11 cellular contexts compared by ENCODE assay signal in the genomic region with DNA sequence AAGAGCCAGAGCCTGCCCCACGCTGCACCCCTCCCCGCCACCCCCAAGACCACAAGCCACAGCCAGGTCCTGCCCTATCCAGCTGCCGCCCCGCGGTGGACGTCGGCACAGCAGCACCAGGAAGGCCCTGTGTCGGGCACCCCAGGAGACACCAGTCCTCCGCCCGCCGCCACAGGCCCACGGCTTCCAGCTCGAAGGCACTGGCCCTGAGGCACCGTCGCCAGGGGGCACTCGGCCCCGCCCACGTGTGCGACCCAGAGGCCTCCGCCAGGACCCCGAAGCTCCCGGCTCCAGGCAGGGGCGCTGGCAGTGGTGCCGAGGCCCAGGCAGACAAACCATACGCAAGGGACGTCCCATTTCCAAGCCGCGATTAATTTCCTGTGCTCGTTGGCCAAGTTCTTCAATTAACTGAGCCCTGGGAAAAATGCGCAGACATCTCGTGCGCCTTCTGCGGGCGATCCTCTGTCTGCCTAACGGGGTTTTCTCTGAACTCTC. TPM values are rescaled to one million over a fixed set of nuclear protein-coding genes. Genes with fewer than 3 reads are reported as not detected.
A peak's percentile ranks its signal among the peaks of the same experiment; 100 is the strongest.
DNase-seq lines count a peak whose midpoint lies in the region; ATAC-seq and TF ChIP-seq lines count a peak whose summit lies in the region.
"Had no signal": no experiment of that assay in that cellular context is flagged by ENCODE, and none has a peak within 500 bp of the region (broad histone marks: within the 10 kb centered on the region; RNA-seq: fewer than 3 reads in every experiment).

No MANE protein-coding gene starts in this region.

- CTCF ChIA-PET in Caco-2 (lab: Charles Lee) (no interaction called here), activated B cell treated with CpG ODN at 0.5 μM for 24 hours (lab: Charles Lee) (no interaction called here)

- POLR2A ChIA-PET in Caco-2 (lab: Charles Lee) (interaction anchor here (0.6 kb wide), 2 partner anchors 41 to 70 kb away, joined by 5 to 13 read pairs; no protein-coding TSS in a partner anchor), activated B cell treated with CpG ODN at 0.5 μM for 24 hours (lab: Charles Lee) (no interaction called here)

- no peaks in the 10 kb centered on the region for H3K36me3 ChIP-seq in Caco-2 (ENCODE audit: control insufficient read depth, insufficient read depth, low read length)
- no peaks in the 10 kb centered on the region for H3K36me3 ChIP-seq in H7 (replicated peaks; ENCODE audit: control insufficient read depth, insufficient read depth, low read length)
- H3K36me3 ChIP-seq in smooth muscle cell (ENCODE audit: low read depth) = no peaks in the 10 kb centered on the region

- DNase-seq in Caco-2 (peak in 1 of 2 experiments; percentile 68), H7 (peak; percentile 84), activated B cell treated with CpG ODN at 0.5 μM for 24 hours (no peak), memory B cell (ENCODE audit: low spot score in 2 of 2) (no peak), smooth muscle cell (lab: John Stamatoyannopoulos, UW; ENCODE audit: unreplicated experiment) (no peak), foreskin melanocyte (no peak)
- DNase-seq: immature natural killer cell had no signal

- H3K9me3 ChIP-seq in Caco-2 (no peaks in the 10 kb centered on the region), smooth muscle cell (replicated peaks; ENCODE audit: low read depth) (no peaks in the 10 kb centered on the region)

- H3K36me3 Mint-ChIP-seq in Caco-2 (ENCODE audit: insufficient read depth, unreplicated experiment) (no peaks in the 10 kb centered on the region), activated B cell treated with CpG ODN at 0.5 μM for 24 hours (ENCODE audit: low read depth) (no peaks in the 10 kb centered on the region), memory B cell (no peaks in the 10 kb centered on the region)
- H3K36me3 Mint-ChIP-seq: immature natural killer cell, T-cell had no signal

- intact Hi-C loops in Caco-2 (cut with micrococcal nuclease; ENCODE audit: unreplicated experiment) (no loop called here), activated B cell treated with CpG ODN at 0.5 μM for 24 hours (cut with micrococcal nuclease) (no loop called here)

- H3K4me1 Mint-ChIP-seq in Caco-2 (ENCODE audit: low read depth, unreplicated experiment) = no peaks in the 10 kb centered on the region
- peaks cover 8% of the 10 kb centered on the region for H3K4me1 Mint-ChIP-seq in activated B cell treated with CpG ODN at 0.5 μM for 24 hours
- H3K4me1 Mint-ChIP-seq in memory B cell = peaks cover 3% of the 10 kb centered on the region
- H3K4me1 Mint-ChIP-seq: immature natural killer cell had no signal

- peak; percentile 54 to 55 for TF ChIP-seq CTCF in Caco-2 (IDR thresholded peaks at IDR 0.05; ENCODE audit: insufficient read depth in 1 of 2, low read depth in 1 of 2, low read length in 1 of 2, severe bottlenecking in 1 of 2, unreplicated experiment in 1 of 2)
- no peak for TF ChIP-seq CTCF in activated B cell treated with CpG ODN at 0.5 μM for 24 hours (IDR thresholded peaks at IDR 0.05)
- TF ChIP-seq CTCF in smooth muscle cell (IDR thresholded peaks at IDR 0.05; ENCODE audit: borderline replicate concordance, insufficient read depth, poor library complexity, severe bottlenecking) = no peak

- H3K27ac Mint-ChIP-seq in Caco-2 (ENCODE audit: unreplicated experiment) = no peak overlapping the region
- H3K27ac Mint-ChIP-seq in activated B cell treated with CpG ODN at 0.5 μM for 24 hours = no peak overlapping the region
- H3K27ac Mint-ChIP-seq in memory B cell = no peak overlapping the region
- H3K27ac Mint-ChIP-seq: immature natural killer cell, T-cell had no signal

- ATAC-seq in activated B cell treated with CpG ODN at 0.5 μM for 24 hours (ENCODE audit: low read depth) = peak; percentile 42
- peak; percentile 41 for ATAC-seq in memory B cell (ENCODE audit: low read depth)
- no peak for ATAC-seq in HG03457 (IDR thresholded peaks at IDR 0.05; ENCODE audit: unreplicated experiment)
- ATAC-seq in GM21447 (IDR thresholded peaks at IDR 0.05; ENCODE audit: unreplicated experiment) = no peak

- H3K27me3 Mint-ChIP-seq in Caco-2 (ENCODE audit: insufficient read depth, unreplicated experiment) (peaks cover 31% of the 10 kb centered on the region), activated B cell treated with CpG ODN at 0.5 μM for 24 hours (peaks cover 18% of the 10 kb centered on the region), memory B cell (peaks cover 22% of the 10 kb centered on the region)

- no peak overlapping the region for H2AFZ ChIP-seq in smooth muscle cell (ENCODE audit: low read depth)

- H3K4me1 ChIP-seq in Caco-2 (no peaks in the 10 kb centered on the region), smooth muscle cell (ENCODE audit: low read depth) (peaks cover 14% of the 10 kb centered on the region)

- H3K4me3 Mint-ChIP-seq in Caco-2 (ENCODE audit: unreplicated experiment) (no peak overlapping the region), activated B cell treated with CpG ODN at 0.5 μM for 24 hours (no peak overlapping the region), memory B cell (no peak overlapping the region)
- H3K4me3 Mint-ChIP-seq: immature natural killer cell, T-cell had no signal

- no peaks in the 10 kb centered on the region for H4K20me1 ChIP-seq in smooth muscle cell (ENCODE audit: low read depth)

- H3K4me3 ChIP-seq in Caco-2 (ENCODE audit: low read depth, low read length) = no peak overlapping the region
- H3K4me3 ChIP-seq in H7 (ENCODE audit: insufficient read depth, low read depth, low read length) = no peak overlapping the region
- no peak overlapping the region for H3K4me3 ChIP-seq in smooth muscle cell

- H3K27me3 ChIP-seq in Caco-2 (replicated peaks; ENCODE audit: control insufficient read depth, insufficient read depth, low read length) (peaks cover 9% of the 10 kb centered on the region), H7 (ENCODE audit: control insufficient read depth, insufficient read depth, low read length) (no peaks in the 10 kb centered on the region), smooth muscle cell (ENCODE audit: low read depth) (no peaks in the 10 kb centered on the region)

- no peak overlapping the region for H3K9ac ChIP-seq in smooth muscle cell (ENCODE audit: low read depth)

- H3K4me2 ChIP-seq in smooth muscle cell = no peak overlapping the region

- no peak overlapping the region for H3K27ac ChIP-seq in smooth muscle cell (ENCODE audit: low read depth)

- H3K9me3 Mint-ChIP-seq in Caco-2 (ENCODE audit: unreplicated experiment) (no peaks in the 10 kb centered on the region), activated B cell treated with CpG ODN at 0.5 μM for 24 hours (no peaks in the 10 kb centered on the region), memory B cell (no peaks in the 10 kb centered on the region)
- H3K9me3 Mint-ChIP-seq: immature natural killer cell, T-cell had no signal

- BruUV-seq in Caco-2 (replicated peaks; lab: Mats Ljungman, UMichigan) = no TSS peak

- H3F3A ChIP-seq in smooth muscle cell (ENCODE audit: low read depth) = no peaks in the 10 kb centered on the region

- no peaks in the 10 kb centered on the region for H3K79me2 ChIP-seq in smooth muscle cell (ENCODE audit: low read depth)

- 86% methylated on average over 22 of the region's 35 CpGs for WGBS in smooth muscle cell (ENCODE audit: low lambda C conversion rate)

RNA-seq across cellular contexts. Expression of a gene that starts 19.4 kb away (rescaled TPM):
- 0.25 and 0.46 TPM in 2 replicates for total RNA-seq in Caco-2 (2022)
- total RNA-seq in H7 (2014; rRNA removed; shearing (Covaris generic)) = 92.6 and 129 TPM in 2 replicates
- total RNA-seq in activated B cell treated with CpG ODN at 0.5 μM for 24 hours = not detected in 2 replicates
- 1.5 and 5.1 TPM in 2 replicates for total RNA-seq in smooth muscle cell
- polyA plus RNA-seq in smooth muscle cell = 1.8 and 5.7 TPM in 2 replicates
- total RNA-seq: pulmonary artery endothelial cell had no signal

RNA-seq across cellular contexts. Expression of a gene that starts 45.8 kb away (rescaled TPM):
- total RNA-seq in Caco-2 (2022) (25.2 and 32.0 TPM in 2 replicates), activated B cell treated with CpG ODN at 0.5 μM for 24 hours (1.2 and 1.6 TPM in 2 replicates), smooth muscle cell (1.8 and 5.1 TPM in 2 replicates)
- total RNA-seq in H7 (2014; rRNA removed; shearing (Covaris generic)) = 30.7 and 37.1 TPM in 2 replicates
- polyA plus RNA-seq in smooth muscle cell = 2.1 and 7.7 TPM in 2 replicates
- polyA plus RNA-seq: immature natural killer cell had no signal

Comparison
In these comparisons a context has a peak if more than half of its experiments do, and no peak if none do; other contexts are left out.
1. CTCF ChIP-seq: peak in Caco-2 (2 of 2); none in activated B cell treated with CpG ODN at 0.5 μM for 24 hours (single experiment) and smooth muscle cell (single experiment).
2. ATAC-seq: peak in activated B cell treated with CpG ODN at 0.5 μM for 24 hours (single experiment) and memory B cell (single experiment); none in HG03457 (single experiment) and GM21447 (single experiment).
3. RNA of a gene that starts 19.4 kb away (total RNA-seq): 92.6 to 129 TPM in H7; 1.5 to 5.1 TPM in smooth muscle cell, 0.25 to 0.46 TPM in Caco-2 and not detected in activated B cell treated with CpG ODN at 0.5 μM for 24 hours; every median in the first group is over 10 times any median in the second.